In genomic region chr7:87993269-87993668, GRCh38 we compare ENCODE assay signal across 22 cellular contexts.
"Had no signal": no experiment of that assay in that cellular context is flagged by ENCODE, and none has a peak within 500 bp of the region (broad histone marks: within the 10 kb centered on the region; RNA-seq: fewer than 3 reads in every experiment).

No MANE protein-coding gene starts in this region.

- H3K9me3 ChIP-seq: left ventricle myocardium inferior, pancreas, prostate gland, sigmoid colon, spleen, suprapubic skin, thoracic aorta, tibial nerve, uterus had no signal

- DNase-seq: islet precursor cell; left ventricle myocardium inferior; mesendoderm; naive B cell; natural killer cell; pancreas; posterior cingulate gyrus; retina; right cardiac atrium; sigmoid colon; small intestine; spleen; stimulated activated CD4-positive, alpha-beta T cell treated with anti-CD3 and anti-CD28 coated beads, Interleukin-4, amount 100 ng/mL, for 24 hours; stimulated activated naive CD4-positive, alpha-beta T cell; uterus had no signal

- H3K4me2 ChIP-seq: hepatocyte had no signal

- ATAC-seq: natural killer cell; pancreas; right cardiac atrium; stimulated activated effector memory CD8-positive, alpha-beta T cell treated with anti-CD3 and anti-CD28 coated beads, Interleukin-12 subunit alpha, Interleukin-12 subunit beta, amount 100 ng/mL, for 72 hours had no signal

- H3K36me3 ChIP-seq: left ventricle myocardium inferior, pancreas, prostate gland, sigmoid colon, spleen, suprapubic skin, thoracic aorta, tibial nerve, uterus had no signal

- H3K79me2 ChIP-seq: hepatocyte had no signal

- H3K27me3 ChIP-seq: hepatocyte, pancreas, sigmoid colon, spleen, suprapubic skin, tibial nerve, uterus had no signal

- H3K4me1 ChIP-seq: left ventricle myocardium inferior, pancreas, prostate gland, sigmoid colon, spleen, suprapubic skin, tibial nerve, uterus had no signal

- H3K4me3 ChIP-seq: hepatocyte, left ventricle myocardium inferior, lung, pancreas, prostate gland, sigmoid colon, spleen, suprapubic skin, thoracic aorta, tibial nerve, uterus had no signal

- H2AFZ ChIP-seq: hepatocyte had no signal

- H3K27ac ChIP-seq: hepatocyte, left ventricle myocardium inferior, pancreas, prostate gland, sigmoid colon, spleen, suprapubic skin, thoracic aorta, tibial nerve, uterus had no signal

- FAIRE-seq: pancreas, small intestine had no signal
